8 cellular contexts compared by ENCODE assay signal in genomic region chr22:36384766-36385400, GRCh38. TPM values are rescaled to one million over a fixed set of nuclear protein-coding genes. Genes with fewer than 3 reads are reported as not detected.
DNase-seq lines count a peak whose midpoint lies in the region; ATAC-seq and TF ChIP-seq lines count a peak whose summit lies in the region.

No MANE protein-coding gene starts in this region.

- H3K4me1 ChIP-seq in RWPE2 (ENCODE audit: insufficient read depth, poor library complexity, severe bottlenecking) (peaks cover 54% of the 10 kb centered on the region), mononuclear cell (ENCODE audit: insufficient read depth, low read length) (peaks cover 69% of the 10 kb centered on the region)

- peak; percentile 83 for DNase-seq in activated effector memory CD4-positive, alpha-beta T cell treated with anti-CD3 and anti-CD28 coated beads, Interleukin-2, amount 50 U/mL, for 16 hours
- DNase-seq in activated effector memory CD4-positive, alpha-beta T cell treated with Interleukin-2 at 50 U/mL for 16 hours: no peak
- no peak for DNase-seq in RWPE2 (ENCODE audit: low spot score)
- no peak for DNase-seq in coronary artery (ENCODE audit: low spot score)
- no peak for DNase-seq in NCI-H510A treated with DMSO at 0.1 percent for 48 hours (lab: John Stamatoyannopoulos, UW)

- no peak for TF ChIP-seq CTCF in RWPE2 (IDR thresholded peaks at IDR 0.05; ENCODE audit: poor library complexity, severe bottlenecking)
- no peak for TF ChIP-seq CTCF in coronary artery (IDR thresholded peaks at IDR 0.05)

- ATAC-seq in RWPE2 (ENCODE audit: low read depth): no peak
- ATAC-seq in HG02938 (IDR thresholded peaks at IDR 0.05; ENCODE audit: unreplicated experiment): no peak
- no peak for ATAC-seq in GM18907 (IDR thresholded peaks at IDR 0.05; ENCODE audit: unreplicated experiment)

- no peaks in the 10 kb centered on the region for H3K9me3 ChIP-seq in RWPE2 (ENCODE audit: severe bottlenecking)
- no peaks in the 10 kb centered on the region for H3K9me3 ChIP-seq in mononuclear cell (ENCODE audit: low read depth, low read length)

- peak overlapping the region; percentile 83 for H3K4me3 ChIP-seq in RWPE2 (ENCODE audit: severe bottlenecking)
- H3K4me3 ChIP-seq in coronary artery: peak overlapping the region; percentile 94
- peak overlapping the region; percentile 95 for H3K4me3 ChIP-seq in mononuclear cell (ENCODE audit: low read length)

- H3K27me3 ChIP-seq in RWPE2 (ENCODE audit: insufficient read depth, poor library complexity, severe bottlenecking): no peaks in the 10 kb centered on the region
- no peaks in the 10 kb centered on the region for H3K27me3 ChIP-seq in mononuclear cell (ENCODE audit: insufficient read depth, low read length)

- peaks cover 74% of the 10 kb centered on the region for H3K36me3 ChIP-seq in RWPE2 (ENCODE audit: low read depth)

- H3K27ac ChIP-seq in RWPE2 (ENCODE audit: poor library complexity, severe bottlenecking) (peak overlapping the region; percentile 96), coronary artery (peak overlapping the region; percentile 98)

RNA-seq across cellular contexts. Expression of gene MYH9, which starts 2.9 kb away (rescaled TPM):
- total RNA-seq in mononuclear cell: 340 TPM
